1 cellular context compared by ENCODE assay signal in the genomic region with DNA sequence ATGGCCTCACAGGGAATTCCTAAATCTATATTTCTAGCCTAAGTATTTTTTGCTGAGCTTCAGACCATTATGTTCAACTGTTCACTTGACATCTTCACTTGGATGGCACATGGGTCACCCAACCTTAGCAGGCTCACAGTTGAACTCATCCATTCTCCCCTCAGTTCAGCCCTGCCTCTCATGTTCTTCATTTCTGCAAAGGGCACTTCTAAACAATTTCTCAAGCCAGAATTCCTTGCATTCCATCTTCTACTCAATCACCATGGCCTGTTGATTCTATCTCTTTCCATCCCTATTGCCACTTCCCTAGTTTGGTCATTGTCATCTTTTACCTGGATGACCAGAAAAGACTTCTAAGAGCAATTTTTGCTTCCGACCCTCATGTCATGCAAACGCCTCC.
TF ChIP-seq lines count a peak whose summit lies in the region.

No MANE protein-coding gene starts in this region.

TF ChIP-seq in GM23338, 12 proteins besides CTCF, POLR2A, EP300 and RAD21 (continued from another document):
- TF ChIP-seq, protein P1, sequence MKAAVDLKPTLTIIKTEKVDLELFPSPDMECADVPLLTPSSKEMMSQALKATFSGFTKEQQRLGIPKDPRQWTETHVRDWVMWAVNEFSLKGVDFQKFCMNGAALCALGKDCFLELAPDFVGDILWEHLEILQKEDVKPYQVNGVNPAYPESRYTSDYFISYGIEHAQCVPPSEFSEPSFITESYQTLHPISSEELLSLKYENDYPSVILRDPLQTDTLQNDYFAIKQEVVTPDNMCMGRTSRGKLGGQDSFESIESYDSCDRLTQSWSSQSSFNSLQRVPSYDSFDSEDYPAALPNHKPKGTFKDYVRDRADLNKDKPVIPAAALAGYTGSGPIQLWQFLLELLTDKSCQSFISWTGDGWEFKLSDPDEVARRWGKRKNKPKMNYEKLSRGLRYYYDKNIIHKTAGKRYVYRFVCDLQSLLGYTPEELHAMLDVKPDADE (IDR thresholded peaks at IDR 0.05): no peak
- TF ChIP-seq NANOG (IDR thresholded peaks at IDR 0.05; ENCODE audit: borderline replicate concordance) (no peak), ZNF331 (CRISPR knock-in tag; IDR thresholded peaks at IDR 0.05; ENCODE audit: low read depth) (no peak), POLR2AphosphoS5 (IDR thresholded peaks at IDR 0.05; ENCODE audit: low read depth) (no peak), JUNB (IDR thresholded peaks at IDR 0.05; ENCODE audit: unreplicated experiment) (no peak), ZNF114 (CRISPR knock-in tag; IDR thresholded peaks at IDR 0.05) (no peak), CREB1 (CRISPR knock-in tag; IDR thresholded peaks at IDR 0.05; ENCODE audit: low read depth) (no peak), STAT1 (IDR thresholded peaks at IDR 0.05; ENCODE audit: unreplicated experiment) (no peak), EZH2phosphoT487 (IDR thresholded peaks at IDR 0.05; ENCODE audit: unreplicated experiment) (no peak)
- TF ChIP-seq, protein P2, sequence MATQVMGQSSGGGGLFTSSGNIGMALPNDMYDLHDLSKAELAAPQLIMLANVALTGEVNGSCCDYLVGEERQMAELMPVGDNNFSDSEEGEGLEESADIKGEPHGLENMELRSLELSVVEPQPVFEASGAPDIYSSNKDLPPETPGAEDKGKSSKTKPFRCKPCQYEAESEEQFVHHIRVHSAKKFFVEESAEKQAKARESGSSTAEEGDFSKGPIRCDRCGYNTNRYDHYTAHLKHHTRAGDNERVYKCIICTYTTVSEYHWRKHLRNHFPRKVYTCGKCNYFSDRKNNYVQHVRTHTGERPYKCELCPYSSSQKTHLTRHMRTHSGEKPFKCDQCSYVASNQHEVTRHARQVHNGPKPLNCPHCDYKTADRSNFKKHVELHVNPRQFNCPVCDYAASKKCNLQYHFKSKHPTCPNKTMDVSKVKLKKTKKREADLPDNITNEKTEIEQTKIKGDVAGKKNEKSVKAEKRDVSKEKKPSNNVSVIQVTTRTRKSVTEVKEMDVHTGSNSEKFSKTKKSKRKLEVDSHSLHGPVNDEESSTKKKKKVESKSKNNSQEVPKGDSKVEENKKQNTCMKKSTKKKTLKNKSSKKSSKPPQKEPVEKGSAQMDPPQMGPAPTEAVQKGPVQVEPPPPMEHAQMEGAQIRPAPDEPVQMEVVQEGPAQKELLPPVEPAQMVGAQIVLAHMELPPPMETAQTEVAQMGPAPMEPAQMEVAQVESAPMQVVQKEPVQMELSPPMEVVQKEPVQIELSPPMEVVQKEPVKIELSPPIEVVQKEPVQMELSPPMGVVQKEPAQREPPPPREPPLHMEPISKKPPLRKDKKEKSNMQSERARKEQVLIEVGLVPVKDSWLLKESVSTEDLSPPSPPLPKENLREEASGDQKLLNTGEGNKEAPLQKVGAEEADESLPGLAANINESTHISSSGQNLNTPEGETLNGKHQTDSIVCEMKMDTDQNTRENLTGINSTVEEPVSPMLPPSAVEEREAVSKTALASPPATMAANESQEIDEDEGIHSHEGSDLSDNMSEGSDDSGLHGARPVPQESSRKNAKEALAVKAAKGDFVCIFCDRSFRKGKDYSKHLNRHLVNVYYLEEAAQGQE (IDR thresholded peaks at IDR 0.05; ENCODE audit: unreplicated experiment): no peak
